Comparison of ENCODE assay signal across 19 cellular contexts in genomic region chr1:180598333-180598979, GRCh38. TPM values are rescaled to one million over a fixed set of nuclear protein-coding genes. Genes with fewer than 3 reads are reported as not detected.
DNase-seq lines count a peak whose midpoint lies in the region; ATAC-seq, FAIRE-seq and TF ChIP-seq lines count a peak whose summit lies in the region.
"Had no signal": no experiment of that assay in that cellular context is flagged by ENCODE, and none has a peak within 500 bp of the region (broad histone marks: within the 10 kb centered on the region; RNA-seq: fewer than 3 reads in every experiment).

No MANE protein-coding gene starts in this region.

- H3K27me3 ChIP-seq in pancreas = no peaks in the 10 kb centered on the region
- H3K27me3 ChIP-seq: brain microvascular endothelial cell had no signal

- intact Hi-C loops in pancreas (cut with DNase I) = no loop called here

- peak; percentile 86 to 93 (median 90) for ATAC-seq in pancreas
- ATAC-seq in HG03469 (IDR thresholded peaks at IDR 0.05; ENCODE audit: unreplicated experiment) = no peak
- ATAC-seq: activated T-helper 17 cell treated with anti-CD3 and anti-CD28 coated beads, Interleukin-2, amount 50 U/mL, for 72 hours; effector memory CD8-positive, alpha-beta T cell; HCT116; left ventricle myocardium superior had no signal

- 8 to 11% methylated on average over 6 of the region's 6 CpGs for WGBS in pancreas, 2 donors

- H3K9me3 ChIP-seq in pancreas = no peaks in the 10 kb centered on the region

- H3K27ac ChIP-seq in pancreas = peak overlapping the region; percentile 29 to 83 (median 56)
- H3K27ac ChIP-seq: brain microvascular endothelial cell, C4-2B, RWPE1 had no signal

- DNase-seq in ELF-1 (ENCODE audit: low read depth, low spot score) (peak; percentile 43), OCI-M1 (lab: John Stamatoyannopoulos, UW) (peak; percentile 27), pancreas (peak in 3 of 6 donors; percentile 41 to 47 (median 42)), NAMALWA (ENCODE audit: low spot score) (no peak), ecto neural progenitor cell (ENCODE audit: low spot score) (no peak), cerebellum (ENCODE audit: low spot score) (no peak)
- DNase-seq: activated CD4-positive, alpha-beta T cell treated with anti-CD3 and anti-CD28 coated beads, Interleukin-2, amount 50 U/mL, for 48 hours; brain microvascular endothelial cell; effector memory CD8-positive, alpha-beta T cell; left ventricle myocardium superior; NCI-H510A; T-helper 2 cell had no signal

- peak; percentile 98 for FAIRE-seq in islet of Langerhans (lab: Jason Lieb, UNC)
- FAIRE-seq in pancreas (lab: Jason Lieb, UNC) = peak; percentile 43

- no peak overlapping the region for H3K4me3 ChIP-seq in pancreas

- no peaks in the 10 kb centered on the region for H3K36me3 ChIP-seq in pancreas
- H3K36me3 ChIP-seq: brain microvascular endothelial cell had no signal

- no peak for TF ChIP-seq CTCF in pancreas (IDR thresholded peaks at IDR 0.05)

- H3K4me1 ChIP-seq in pancreas = peaks cover 17 to 33% (median 22%) of the 10 kb centered on the region in 3 donors

RNA-seq across cellular contexts. Expression of gene XPR1, which starts 33.4 kb away (rescaled TPM):
- total RNA-seq in pancreas = 10 to 100 TPM; 10.6 to 25.3 (median 15.2) TPM
- polyA plus RNA-seq in pancreas = 1 to 10 TPM; 3.4 to 7.5 TPM
- total RNA-seq in cerebellum = 215 TPM

RNA-seq across cellular contexts. Expression of gene OVAAL, which starts 39.7 kb away (rescaled TPM):
- not detected for total RNA-seq in pancreas
- polyA plus RNA-seq in pancreas = not detected
- not detected for total RNA-seq in cerebellum
- total RNA-seq: activated T-helper 17 cell treated with anti-CD3 and anti-CD28 coated beads, Interleukin-2, amount 50 U/mL, for 72 hours; glomerular endothelial cell had no signal

Comparison
In these comparisons a context has a peak if more than half of its experiments do, and no peak if none do; other contexts are left out.
1. DNase-seq: peak in ELF-1 (single experiment) and OCI-M1 (single experiment); none in NAMALWA (single experiment), ecto neural progenitor cell (single experiment) and cerebellum (single experiment).